In the genomic region with DNA sequence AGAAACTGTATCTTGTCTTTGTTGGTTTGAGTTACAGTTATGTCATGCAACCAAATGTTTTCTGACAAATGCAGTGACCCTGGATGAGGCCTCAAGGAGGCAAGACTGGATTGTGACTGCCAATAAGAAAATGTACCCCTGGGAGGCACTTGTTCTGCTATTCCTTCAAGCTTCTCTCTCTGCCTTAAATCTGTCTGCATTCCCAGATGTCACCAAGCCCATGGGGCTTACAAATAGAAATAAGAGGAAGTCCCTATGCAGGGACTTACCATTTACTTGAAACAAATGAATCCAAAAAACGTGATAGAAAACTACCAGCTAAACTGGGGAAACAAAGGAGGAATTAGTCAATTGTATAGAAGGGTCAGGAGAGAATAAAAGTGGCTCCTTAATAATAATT, we compare ENCODE assay signal across 1 cellular context.
A peak's percentile ranks its signal among the peaks of the same experiment; 100 is the strongest.
TF ChIP-seq lines count a peak whose summit lies in the region.

No MANE protein-coding gene starts in this region.

TF ChIP-seq in GM12878, 131 proteins besides CTCF, POLR2A, EP300 and RAD21 (continued from another document):
- peak; percentile 42; the same call in 1 of the 2 replicates for TF ChIP-seq SPI1 (IDR thresholded peaks at IDR 0.05; ENCODE audit: borderline replicate concordance, insufficient read depth, low read depth, low read length)
- TF ChIP-seq ZNF384 (IDR thresholded peaks at IDR 0.05; ENCODE audit: borderline replicate concordance, low read depth, low read length): no peak
- no peak for TF ChIP-seq USF1 (IDR thresholded peaks at IDR 0.05; ENCODE audit: borderline replicate concordance, extremely low read length, insufficient read depth, low read depth, low read length)
- TF ChIP-seq RUNX3 (IDR thresholded peaks at IDR 0.05; ENCODE audit: low read length): no peak
